ENCODE assay signal across 19 cellular contexts in the genomic region with DNA sequence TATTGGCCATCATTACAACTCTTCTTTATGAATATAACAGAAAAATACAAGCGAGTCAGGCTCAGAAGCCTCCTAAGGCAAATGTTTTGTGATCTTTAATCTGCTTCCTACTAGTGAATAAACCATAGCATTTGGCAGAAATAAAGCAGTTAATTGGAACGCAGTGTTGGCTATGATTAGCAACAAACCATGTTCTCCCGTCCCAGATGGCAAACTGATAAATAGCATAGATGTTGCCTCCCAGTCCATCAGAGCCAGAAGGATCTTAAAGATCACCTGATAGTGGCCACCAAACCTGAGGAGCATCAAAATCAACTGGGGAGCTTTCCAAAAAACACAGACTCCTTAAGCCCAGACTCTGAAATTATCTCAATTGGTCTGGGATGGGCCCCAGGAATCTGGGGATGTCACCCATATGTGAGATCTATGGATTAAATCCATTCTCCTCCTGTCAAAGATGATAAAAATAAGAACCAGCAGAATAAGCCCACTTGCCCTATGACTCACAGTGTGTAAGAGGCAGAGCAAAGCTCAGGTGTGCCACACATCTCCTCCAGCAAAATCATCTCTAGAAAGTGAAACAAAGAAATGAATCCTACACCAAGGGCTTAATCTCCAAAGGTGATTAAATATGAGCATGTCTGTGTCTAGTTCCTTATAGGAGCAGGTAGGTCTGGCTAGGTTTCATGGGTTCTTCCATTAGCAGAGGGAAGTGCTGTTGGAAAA. TPM values are rescaled to one million over a fixed set of nuclear protein-coding genes. Genes with fewer than 3 reads are reported as not detected.
A peak's percentile ranks its signal among the peaks of the same experiment; 100 is the strongest.
DNase-seq lines count a peak whose midpoint lies in the region; ATAC-seq and TF ChIP-seq lines count a peak whose summit lies in the region.
"Had no signal": no experiment of that assay in that cellular context is flagged by ENCODE, and none has a peak within 500 bp of the region (broad histone marks: within the 10 kb centered on the region; RNA-seq: fewer than 3 reads in every experiment).

No MANE protein-coding gene starts in this region.

- H3K4me3 Mint-ChIP-seq in HFFc6, result no peak overlapping the region
- H3K4me3 Mint-ChIP-seq in activated CD8-positive, alpha-beta T cell treated with anti-CD3 and anti-CD28 coated beads for 36 hours, result no peak overlapping the region
- no peak overlapping the region for H3K4me3 Mint-ChIP-seq in activated T-helper 17 cell treated with anti-CD3 and anti-CD28 coated beads, Interleukin-2, amount 50 U/mL, for 72 hours
- H3K4me3 Mint-ChIP-seq: CD8-positive, alpha-beta T cell had no signal

- peaks cover 5% of the 10 kb centered on the region; the same call in 1 of the 2 replicates for H3K27me3 Mint-ChIP-seq in HFFc6 (ENCODE audit: insufficient read depth)
- peaks cover 13% of the 10 kb centered on the region for H3K27me3 Mint-ChIP-seq in activated CD8-positive, alpha-beta T cell treated with anti-CD3 and anti-CD28 coated beads for 36 hours
- no peaks in the 10 kb centered on the region for H3K27me3 Mint-ChIP-seq in activated T-helper 17 cell treated with anti-CD3 and anti-CD28 coated beads, Interleukin-2, amount 50 U/mL, for 72 hours

- CTCF ChIA-PET in activated CD8-positive, alpha-beta T cell treated with anti-CD3 and anti-CD28 coated beads for 36 hours (lab: Charles Lee), result no interaction called here

- TF ChIP-seq CTCF in HFFc6 (IDR thresholded peaks at IDR 0.05) (no peak), RWPE2 (IDR thresholded peaks at IDR 0.05; ENCODE audit: poor library complexity, severe bottlenecking) (no peak), mucosa of descending colon (IDR thresholded peaks at IDR 0.05) (no peak)
- TF ChIP-seq CTCF in activated CD8-positive, alpha-beta T cell treated with anti-CD3 and anti-CD28 coated beads for 36 hours (IDR thresholded peaks at IDR 0.05), result no peak

- no peaks in the 10 kb centered on the region for H3K36me3 ChIP-seq in RWPE2 (ENCODE audit: low read depth)
- no peaks in the 10 kb centered on the region for H3K36me3 ChIP-seq in mucosa of descending colon (ENCODE audit: low read depth)
- H3K36me3 ChIP-seq: SJCRH30 had no signal

- H3K27ac Mint-ChIP-seq in HFFc6, result peak overlapping the region; percentile 4; the same call in 1 of the 2 replicates
- no peak overlapping the region for H3K27ac Mint-ChIP-seq in activated CD8-positive, alpha-beta T cell treated with anti-CD3 and anti-CD28 coated beads for 36 hours
- H3K27ac Mint-ChIP-seq in activated T-helper 17 cell treated with anti-CD3 and anti-CD28 coated beads, Interleukin-2, amount 50 U/mL, for 72 hours, result no peak overlapping the region
- H3K27ac Mint-ChIP-seq: CD8-positive, alpha-beta T cell had no signal

- POLR2A ChIA-PET in activated CD8-positive, alpha-beta T cell treated with anti-CD3 and anti-CD28 coated beads for 36 hours (lab: Charles Lee), result no interaction called here

- H3K27me3 ChIP-seq in RWPE2 (ENCODE audit: insufficient read depth, poor library complexity, severe bottlenecking), result no peaks in the 10 kb centered on the region
- H3K27me3 ChIP-seq: BLaER1, SJCRH30 had no signal

- DNase-seq in HFFc6, result no peak
- no peak for DNase-seq in RWPE2 (ENCODE audit: low spot score)
- peak; percentile 33 for DNase-seq in cerebellum (ENCODE audit: low spot score)
- no peak for DNase-seq in mucosa of descending colon
- no peak for DNase-seq in activated CD8-positive, alpha-beta T cell treated with anti-CD3 and anti-CD28 coated beads for 36 hours
- DNase-seq: CD8-positive, alpha-beta T cell; DMS79; KBM-7; NCI-H1417 treated with DMSO at 0.1 percent for 48 hours; NCI-H187 treated with DMSO at 0.1 percent for 48 hours; NCI-H524; NCI-H82; PC-9; SJCRH30 had no signal

- H3K9me3 ChIP-seq in RWPE2 (ENCODE audit: severe bottlenecking) (no peaks in the 10 kb centered on the region), mucosa of descending colon (no peaks in the 10 kb centered on the region)
- H3K9me3 ChIP-seq: A549, BLaER1, SJCRH30 had no signal

- H3K9me3 Mint-ChIP-seq in HFFc6, result no peaks in the 10 kb centered on the region
- H3K9me3 Mint-ChIP-seq in activated CD8-positive, alpha-beta T cell treated with anti-CD3 and anti-CD28 coated beads for 36 hours, result no peaks in the 10 kb centered on the region
- peaks cover 5% of the 10 kb centered on the region for H3K9me3 Mint-ChIP-seq in activated T-helper 17 cell treated with anti-CD3 and anti-CD28 coated beads, Interleukin-2, amount 50 U/mL, for 72 hours
- H3K9me3 Mint-ChIP-seq: CD8-positive, alpha-beta T cell had no signal

- H3K4me1 ChIP-seq in RWPE2 (ENCODE audit: insufficient read depth, poor library complexity, severe bottlenecking), result no peaks in the 10 kb centered on the region
- no peaks in the 10 kb centered on the region for H3K4me1 ChIP-seq in mucosa of descending colon (ENCODE audit: low read depth)
- H3K4me1 ChIP-seq: A549, SJCRH30 had no signal

- peaks cover 18% of the 10 kb centered on the region for H3K4me1 Mint-ChIP-seq in HFFc6 (ENCODE audit: low read depth)
- no peaks in the 10 kb centered on the region for H3K4me1 Mint-ChIP-seq in activated CD8-positive, alpha-beta T cell treated with anti-CD3 and anti-CD28 coated beads for 36 hours (ENCODE audit: low read depth)
- H3K4me1 Mint-ChIP-seq in activated T-helper 17 cell treated with anti-CD3 and anti-CD28 coated beads, Interleukin-2, amount 50 U/mL, for 72 hours, result no peaks in the 10 kb centered on the region

- ATAC-seq in RWPE2 (ENCODE audit: low read depth), result peak; percentile 41; the same call in 1 of the 3 replicates
- ATAC-seq in mucosa of descending colon, result peak; percentile 48
- no peak for ATAC-seq in activated CD8-positive, alpha-beta T cell treated with anti-CD3 and anti-CD28 coated beads for 36 hours
- no peak for ATAC-seq in GM18861 (IDR thresholded peaks at IDR 0.05; ENCODE audit: unreplicated experiment)
- no peak for ATAC-seq in activated T-helper 17 cell treated with anti-CD3 and anti-CD28 coated beads, Interleukin-2, amount 50 U/mL, for 72 hours (replicated peaks)
- ATAC-seq: A549; CD8-positive, alpha-beta T cell; HepG2 had no signal

- H3K4me3 ChIP-seq in RWPE2 (ENCODE audit: severe bottlenecking), result no peak overlapping the region
- no peak overlapping the region for H3K4me3 ChIP-seq in mucosa of descending colon
- H3K4me3 ChIP-seq: A549, BLaER1, PC-9, SJCRH30 had no signal

- peaks cover 9% of the 10 kb centered on the region for H3K36me3 Mint-ChIP-seq in HFFc6 (ENCODE audit: low read depth)
- H3K36me3 Mint-ChIP-seq in activated CD8-positive, alpha-beta T cell treated with anti-CD3 and anti-CD28 coated beads for 36 hours (ENCODE audit: low read depth), result no peaks in the 10 kb centered on the region
- no peaks in the 10 kb centered on the region for H3K36me3 Mint-ChIP-seq in activated T-helper 17 cell treated with anti-CD3 and anti-CD28 coated beads, Interleukin-2, amount 50 U/mL, for 72 hours (ENCODE audit: low read depth)
- H3K36me3 Mint-ChIP-seq: CD8-positive, alpha-beta T cell had no signal

- H3K27ac ChIP-seq in RWPE2 (ENCODE audit: poor library complexity, severe bottlenecking), result no peak overlapping the region
- H3K27ac ChIP-seq: A549, BLaER1, PC-9, SJCRH30 had no signal

- intact Hi-C loops in mucosa of descending colon (cut with DNase I, micrococcal nuclease), result no loop called here
- intact Hi-C loops in activated CD8-positive, alpha-beta T cell treated with anti-CD3 and anti-CD28 coated beads for 36 hours (cut with micrococcal nuclease), result no loop called here

RNA-seq across cellular contexts. Expression of a gene that starts 50.3 kb away (rescaled TPM):
- total RNA-seq in HFFc6 (2021; fragmentation: NEBNext Ultra II Directional; extraction: Animal tissue kit (Norgen Biotek cat#: 25700)), result 10 to 100 TPM; 17.6 to 25.6 (median 20.7) TPM
- total RNA-seq in cerebellum (42.3 TPM), mucosa of descending colon (10 to 100 TPM; 10.1 to 14.4 (median 12.7) TPM)
- total RNA-seq in activated CD8-positive, alpha-beta T cell treated with anti-CD3 and anti-CD28 coated beads for 36 hours, result under 1 TPM in 1 of 2 experiments, not detected in 1; 0.07 TPM
- total RNA-seq in activated T-helper 17 cell treated with anti-CD3 and anti-CD28 coated beads, Interleukin-2, amount 50 U/mL, for 72 hours, result 1 to 10 TPM; 2.8 to 3.8 TPM

Comparison
In these comparisons a context has a peak if more than half of its experiments do, and no peak if none do; other contexts are left out.
1. ATAC-seq: peak in RWPE2 (single experiment) and mucosa of descending colon (single experiment); none in activated CD8-positive, alpha-beta T cell treated with anti-CD3 and anti-CD28 coated beads for 36 hours (single experiment), GM18861 (single experiment) and activated T-helper 17 cell treated with anti-CD3 and anti-CD28 coated beads, Interleukin-2, amount 50 U/mL, for 72 hours (single experiment).